ENCODE assay signal across 22 cellular contexts in genomic region chr7:65369843-65370242, GRCh38. TPM values are rescaled to one million over a fixed set of nuclear protein-coding genes. Genes with fewer than 3 reads are reported as not detected.
A peak's percentile ranks its signal among the peaks of the same experiment; 100 is the strongest.
DNase-seq lines count a peak whose midpoint lies in the region; ATAC-seq, FAIRE-seq and TF ChIP-seq lines count a peak whose summit lies in the region.
"Had no signal": no experiment of that assay in that cellular context is flagged by ENCODE, and none has a peak within 500 bp of the region (broad histone marks: within the 10 kb centered on the region; RNA-seq: fewer than 3 reads in every experiment).

No MANE protein-coding gene starts in this region.

- peaks cover 11% of the 10 kb centered on the region for H3K79me2 ChIP-seq in Karpas-422 (ENCODE audit: low read length)
- peaks cover 11% of the 10 kb centered on the region for H3K79me2 ChIP-seq in OCI-LY1 (ENCODE audit: insufficient read depth, low read length)
- H3K79me2 ChIP-seq in K562 (ENCODE audit: control insufficient read depth, insufficient read depth, low read length), result peaks cover 12% of the 10 kb centered on the region

- BruUV-seq in K562 (replicated peaks; lab: Mats Ljungman, UMichigan), result no TSS peak

- CTCF ChIA-PET in K562 (lab: Yijun Ruan, JAX; ENCODE audit: low intra/inter-chr PET ratio), result no interaction called here

- H3K9ac ChIP-seq in Karpas-422 (ENCODE audit: low read length) (no peak overlapping the region), OCI-LY1 (ENCODE audit: low read length) (no peak overlapping the region), K562 (ENCODE audit: insufficient read depth in 1 of 2, low read depth in 2 of 2, low read length in 2 of 2) (no peak overlapping the region)
- H3K9ac ChIP-seq: BLaER1 treated with 17β-estradiol and CSF1 and Interleukin-3, amounts not matched to agents 10 nM and 100 nM had no signal

- in situ Hi-C loops in K562 (cut with MboI), result no loop called here
- in situ Hi-C loops in gastrocnemius medialis (cut with MboI; ENCODE audit: low sequenced_read_pairs in 4 of 4), result no loop called here

- TF ChIP-seq EP300 in K562 (IDR thresholded peaks at IDR 0.05; ENCODE audit: low read length), result no peak

- H4K20me1 ChIP-seq in Karpas-422 (ENCODE audit: insufficient read depth, low read depth, low read length) (peaks cover 3% of the 10 kb centered on the region; the same call in 1 of the 2 replicates), OCI-LY1 (ENCODE audit: insufficient read depth, low read length) (no peaks in the 10 kb centered on the region), K562 (replicated peaks; ENCODE audit: control insufficient read depth, insufficient read depth, low read length) (no peaks in the 10 kb centered on the region)

- H3K4me2 ChIP-seq in Karpas-422 (ENCODE audit: low read depth, low read length, poor library complexity, severe bottlenecking) (no peak overlapping the region), OCI-LY1 (ENCODE audit: low read length) (no peak overlapping the region), K562 (ENCODE audit: insufficient read depth, low read length) (no peak overlapping the region)
- H3K4me2 ChIP-seq: A549; BLaER1 treated with 17β-estradiol and CSF1 and Interleukin-3, amounts not matched to agents 10 nM and 100 nM had no signal

- H3F3A ChIP-seq in OCI-LY1 (ENCODE audit: insufficient read depth, low read length), result no peaks in the 10 kb centered on the region

- H3K27ac ChIP-seq in Karpas-422 (ENCODE audit: low read length) (no peak overlapping the region), OCI-LY1 (ENCODE audit: low read depth, low read length, poor library complexity, severe bottlenecking) (no peak overlapping the region), K562 (ENCODE audit: extremely low read depth, low read depth, low read length) (no peak overlapping the region), gastrocnemius medialis (no peak overlapping the region)
- H3K27ac ChIP-seq: 22Rv1; A549; BLaER1 treated with 17β-estradiol and CSF1 and Interleukin-3, amounts not matched to agents 10 nM and 100 nM; C4-2B had no signal

- POLR2A ChIA-PET in K562 (lab: Yijun Ruan, JAX), result no interaction called here

- ATAC-seq in K562, result no peak
- ATAC-seq in GM18867 (IDR thresholded peaks at IDR 0.05; ENCODE audit: unreplicated experiment), result no peak
- ATAC-seq in omental fat pad (ENCODE audit: low FRiP score), result no peak
- ATAC-seq in gastrocnemius medialis, result no peak
- ATAC-seq: A549; CD8-positive, alpha-beta T cell had no signal

- WGBS in K562 (ENCODE audit: insufficient coverage, low coverage, missing lambda C conversion rate), result 80% methylated on average over 3 of the region's 3 CpGs

- DNase-seq in Karpas-422 (no peak), K562 (ENCODE audit: extremely low read depth in 1 of 4, low spot score in 3 of 4) (no peak), omental fat pad (ENCODE audit: low spot score) (no peak), gastrocnemius medialis (no peak)
- DNase-seq: AML-193; Caco-2; Calu3; CD4-positive, alpha-beta T cell; CD8-positive, alpha-beta T cell; DMS79 treated with DMSO at 0.1 percent for 48 hours; GF-D8 had no signal

- H3K4me1 ChIP-seq in Karpas-422 (ENCODE audit: low read length) (peaks cover 7% of the 10 kb centered on the region), OCI-LY1 (ENCODE audit: insufficient read depth, low read length, severe bottlenecking) (peaks cover 16% of the 10 kb centered on the region), K562 (replicated peaks in 1 of 2; ENCODE audit: control insufficient read depth in 2 of 2, insufficient read depth in 2 of 2, low read length in 2 of 2) (no peaks in the 10 kb centered on the region; a peak in 2 of 5 replicates), gastrocnemius medialis (peaks cover 6 to 8% of the 10 kb centered on the region in 2 donors)
- H3K4me1 ChIP-seq: Caco-2 had no signal

- no peak for FAIRE-seq in K562 (lab: Jason Lieb, UNC)
- FAIRE-seq: A549, D721Med, G401.6, GM12892, GM18507, GM19239 had no signal

- H3K9me3 ChIP-seq in Karpas-422 (ENCODE audit: low read length) (no peaks in the 10 kb centered on the region), OCI-LY1 (ENCODE audit: low read length) (peaks cover 2% of the 10 kb centered on the region; the same call in 1 of the 2 replicates), K562 (replicated peaks; ENCODE audit: control insufficient read depth, insufficient read depth, low read depth, low read length) (no peaks in the 10 kb centered on the region), gastrocnemius medialis (no peaks in the 10 kb centered on the region)
- H3K9me3 ChIP-seq: A549, Caco-2 had no signal

- intact Hi-C loops in K562 (cut with micrococcal nuclease), result no loop called here
- intact Hi-C loops in gastrocnemius medialis (cut with DNase I; ENCODE audit: low total_unique reads), result loop anchor here (5.0 to 10.0 kb wide), 3 partner anchors 333 to 805 kb away; partner anchors contain the start of genes ERV3-1 and ZNF680

- TF ChIP-seq POLR2A in K562 (conservative IDR thresholded peaks at IDR 0.05), result no peak
- TF ChIP-seq POLR2A in gastrocnemius medialis (IDR thresholded peaks at IDR 0.05), result no peak

- H2AFZ ChIP-seq in Karpas-422 (ENCODE audit: low read length) (0 out of 2 replicates have a peak overlapping the region, but pooled peaks have one; percentile 30), OCI-LY1 (ENCODE audit: low read length) (peak overlapping the region; percentile 51; the same call in 1 of the 2 replicates), K562 (ENCODE audit: low read depth, low read length) (no peak overlapping the region)

- TF ChIP-seq RAD21 in K562 (CRISPR knock-in tag; conservative IDR thresholded peaks at IDR 0.05 in 1 of 2, IDR thresholded peaks at IDR 0.05 in 1 of 2), result no peak

- H3K36me3 ChIP-seq in Karpas-422 (ENCODE audit: insufficient read depth, low read length), result no peaks in the 10 kb centered on the region
- H3K36me3 ChIP-seq in OCI-LY1 (ENCODE audit: insufficient read depth, low read length), result peaks cover 7% of the 10 kb centered on the region; the same call in 1 of the 2 replicates
- no peaks in the 10 kb centered on the region for H3K36me3 ChIP-seq in K562 (ENCODE audit: control insufficient read depth, insufficient read depth, low read length)
- H3K36me3 ChIP-seq in gastrocnemius medialis, result no peaks in the 10 kb centered on the region
- H3K36me3 ChIP-seq: BLaER1 treated with 17β-estradiol and CSF1 and Interleukin-3, amounts not matched to agents 10 nM and 100 nM had no signal

- H3K27me3 ChIP-seq in Karpas-422 (ENCODE audit: low read length) (no peaks in the 10 kb centered on the region), OCI-LY1 (ENCODE audit: insufficient read depth, low read length) (no peaks in the 10 kb centered on the region), K562 (ENCODE audit: control insufficient read depth in 2 of 2, insufficient read depth in 2 of 2, low read length in 2 of 2) (no peaks in the 10 kb centered on the region), gastrocnemius medialis (no peaks in the 10 kb centered on the region)
- H3K27me3 ChIP-seq: BLaER1 treated with 17β-estradiol and CSF1 and Interleukin-3, amounts not matched to agents 10 nM and 100 nM had no signal

- TF ChIP-seq CTCF in OCI-LY1 (IDR thresholded peaks at IDR 0.05; ENCODE audit: low read length), result no peak
- no peak for TF ChIP-seq CTCF in K562 (IDR thresholded peaks at IDR 0.05 in 2 of 3, conservative IDR thresholded peaks at IDR 0.05 in 1 of 3; ENCODE audit: insufficient read depth in 2 of 3, low read depth in 1 of 3, low read length in 3 of 3)
- no peak for TF ChIP-seq CTCF in omental fat pad (IDR thresholded peaks at IDR 0.05)
- no peak for TF ChIP-seq CTCF in gastrocnemius medialis (IDR thresholded peaks at IDR 0.05 in 4 of 5, conservative IDR thresholded peaks at IDR 0.05 in 1 of 5)

- H3K9me2 ChIP-seq in Karpas-422 (replicated peaks; ENCODE audit: insufficient read depth, low read length) (no peaks in the 10 kb centered on the region), OCI-LY1 (ENCODE audit: low read depth, low read length) (no peaks in the 10 kb centered on the region)

- H3K9me1 ChIP-seq in K562 (ENCODE audit: control insufficient read depth, insufficient read depth, low read length), result no peaks in the 10 kb centered on the region

- no peak overlapping the region for H3K4me3 ChIP-seq in Karpas-422 (ENCODE audit: low read length)
- H3K4me3 ChIP-seq in OCI-LY1 (ENCODE audit: low read depth, low read length, poor library complexity, severe bottlenecking), result no peak overlapping the region
- no peak overlapping the region for H3K4me3 ChIP-seq in K562
- no peak overlapping the region for H3K4me3 ChIP-seq in gastrocnemius medialis
- H3K4me3 ChIP-seq: A549; BLaER1 treated with 17β-estradiol and CSF1 and Interleukin-3, amounts not matched to agents 10 nM and 100 nM had no signal

TF ChIP-seq in K562, 482 proteins besides CTCF, POLR2A, EP300 and RAD21 (continues in another document):
- TF ChIP-seq NR2C1 (IDR thresholded peaks at IDR 0.05) (no peak), NR2C1 (tag; IDR thresholded peaks at IDR 0.05) (peak; percentile 25; the same call in 1 of the 2 replicates), TEAD1 (CRISPR knock-in tag; IDR thresholded peaks at IDR 0.05) (0 out of 4 replicates have a peak, but pooled peaks of 1 of the 2 experiments have one; percentile 53)

RNA-seq across cellular contexts. Expression of gene ZNF92, which starts 3.8 kb away (rescaled TPM):
- 11.9 and 38.2 TPM in 2 replicates for total RNA-seq in Karpas-422 (2014; rRNA removed; shearing (Covaris generic); ENCODE audit: low replicate concordance)
- total RNA-seq in K562 (2011; cell fraction: chromatin; rRNA removed; ENCODE audit: low replicate concordance), result 9.2 and 30.2 TPM in 2 replicates
- total RNA-seq in K562 (2011; cell fraction: nucleolus; rRNA removed), result 6.2 and 8.2 TPM in 2 replicates
- total RNA-seq in K562 (2011; cell fraction: nucleoplasm; rRNA removed), result 10.1 and 14.3 TPM in 2 replicates
- total RNA-seq in K562 (2014; rRNA removed) (11.7 and 12.6 TPM in 2 replicates), K562 (2014; rRNA removed; fragmentation: Illumina TruSeq; extraction: Trizol) (27.8 and 29.4 TPM in 2 replicates), K562 (2015; rRNA removed; fragmentation: Illumina TruSeq; extraction: Trizol) (26.6 and 29.4 TPM in 2 replicates), K562 (2021) (16.2 and 16.6 TPM in 2 replicates), omental fat pad (1 to 10 TPM; 5.0 to 7.7 (median 6.1) TPM), gastrocnemius medialis (1 to 10 TPM; 1.8 to 3.4 (median 2.6) TPM)
- polyA plus RNA-seq in K562 (2011; rRNA removed) (9.7 and 12.5 TPM in 2 replicates), K562 (2014; fragmentation: Illumina TruSeq; extraction: Trizol) (15.8 and 21.9 TPM in 2 replicates), K562 (2014; fragmentation: Nextera tagmentation; extraction: Ambion mirVana) (10 to 100 TPM in 1 of 2 experiments, 1 to 10 TPM in 1; 8.9 to 11.0 TPM), K562 (2014; rRNA removed) (11.1 TPM in 2 replicates)
- 1.0 and 2.9 TPM in 2 replicates for polyA plus RNA-seq in K562 (2011; cell fraction: cytosol; rRNA removed)
- polyA plus RNA-seq in K562 (2011; cell fraction: nucleus; rRNA removed), result 3.8 and 4.6 TPM in 2 replicates
- polyA plus RNA-seq in K562 (2012), result 9.5 and 14.0 TPM in 2 replicates
- 16.7 and 18.8 TPM in 2 replicates for polyA minus RNA-seq in K562 (2011; rRNA and poly(A)+ RNA removed)
- 6.4 and 6.9 TPM in 2 replicates for polyA minus RNA-seq in K562 (2011; cell fraction: cytosol; rRNA and poly(A)+ RNA removed)
- 5.7 and 8.3 TPM in 2 replicates for polyA minus RNA-seq in K562 (2011; cell fraction: nucleus; rRNA and poly(A)+ RNA removed)
